In genomic region chr10:7662522-7662921, GRCh38 we compare ENCODE assay signal across 16 cellular contexts. TPM values are rescaled to one million over a fixed set of nuclear protein-coding genes. Genes with fewer than 3 reads are reported as not detected.
DNase-seq lines count a peak whose midpoint lies in the region; ATAC-seq and TF ChIP-seq lines count a peak whose summit lies in the region.
"Had no signal": no experiment of that assay in that cellular context is flagged by ENCODE, and none has a peak within 500 bp of the region (broad histone marks: within the 10 kb centered on the region; RNA-seq: fewer than 3 reads in every experiment).

No MANE protein-coding gene starts in this region.

- TF ChIP-seq POLR2A in transverse colon (IDR thresholded peaks at IDR 0.05), result no peak

- ATAC-seq in GM19467 (IDR thresholded peaks at IDR 0.05; ENCODE audit: unreplicated experiment), result no peak
- ATAC-seq: GM23338 had no signal

- in situ Hi-C loops in transverse colon (cut with MboI; ENCODE audit: low pct_ligation_motif_present in 1 of 4, low pct_unique_long_range_greater_than_20kb in 1 of 4, low sequenced_read_pairs in 3 of 4), result no loop called here

- no peaks in the 10 kb centered on the region for H3K9me3 ChIP-seq in adipocyte (ENCODE audit: control insufficient read depth, low read length)
- H3K9me3 ChIP-seq in transverse colon, result no peaks in the 10 kb centered on the region
- H3K9me3 ChIP-seq: Caco-2 had no signal

- no peak for TF ChIP-seq EP300 in transverse colon (IDR thresholded peaks at IDR 0.05; ENCODE audit: low read depth)

- H3K9ac ChIP-seq in adipocyte (ENCODE audit: low read length) (peak overlapping the region; percentile 93), rectal smooth muscle tissue (ENCODE audit: low read length) (no peak overlapping the region)

- no peak overlapping the region for H3K4me3 ChIP-seq in AG10803 (ENCODE audit: low read length)
- peak overlapping the region; percentile 90 for H3K4me3 ChIP-seq in adipocyte (ENCODE audit: low read length)
- no peak overlapping the region for H3K4me3 ChIP-seq in rectal smooth muscle tissue (ENCODE audit: low read length)
- H3K4me3 ChIP-seq in transverse colon, result no peak overlapping the region
- H3K4me3 ChIP-seq: GM23338 had no signal

- H3K27ac ChIP-seq in rectal smooth muscle tissue (ENCODE audit: low read depth, low read length) (peak overlapping the region; percentile 58), transverse colon (peak overlapping the region in 3 of 4 donors; percentile 14 to 50 (median 33))
- H3K27ac ChIP-seq: C4-2B, HL-60 had no signal

- H3K4me1 ChIP-seq in adipocyte (ENCODE audit: control insufficient read depth, insufficient read depth, low read length) (peaks cover 47% of the 10 kb centered on the region), rectal smooth muscle tissue (ENCODE audit: control insufficient read depth, insufficient read depth, low read length) (peaks cover 30% of the 10 kb centered on the region), transverse colon (peaks cover 0 to 6% (median 3%) of the 10 kb centered on the region in 4 donors)

- DNase-seq in AG10803 (ENCODE audit: low read depth) (peak; percentile 36), adipocyte (ENCODE audit: low read depth) (no peak), transverse colon (no peak), NCI-H187 treated with DMSO at 0.1 percent for 48 hours (lab: John Stamatoyannopoulos, UW) (no peak), cerebellar nuclear complex (lab: John Stamatoyannopoulos, UW) (no peak)
- DNase-seq: 8988T; AML-193; Caco-2; CD4-positive, alpha-beta T cell; HCEC 1CT had no signal

- no peak for TF ChIP-seq CTCF in AG10803 (conservative IDR thresholded peaks at IDR 0.05; ENCODE audit: low read length)
- no peak for TF ChIP-seq CTCF in transverse colon (IDR thresholded peaks at IDR 0.05)

- intact Hi-C loops in transverse colon (cut with DNase I; ENCODE audit: low total_unique reads), result no loop called here

- H3K27me3 ChIP-seq in adipocyte (replicated peaks; ENCODE audit: control insufficient read depth, insufficient read depth, low read length), result no peaks in the 10 kb centered on the region
- no peaks in the 10 kb centered on the region for H3K27me3 ChIP-seq in rectal smooth muscle tissue (ENCODE audit: control insufficient read depth, insufficient read depth, low read length)
- H3K27me3 ChIP-seq in transverse colon, result peaks cover 34% of the 10 kb centered on the region

- H3K36me3 ChIP-seq in adipocyte (ENCODE audit: control insufficient read depth, insufficient read depth, low read length, severe bottlenecking), result peaks cover 8% of the 10 kb centered on the region
- H3K36me3 ChIP-seq in rectal smooth muscle tissue (ENCODE audit: control insufficient read depth, insufficient read depth, low read length), result no peaks in the 10 kb centered on the region
- no peaks in the 10 kb centered on the region for H3K36me3 ChIP-seq in transverse colon

- WGBS in transverse colon (ENCODE audit: low coverage in 1 of 2), 2 donors, result 50 to 73% methylated on average over 4 to 5 of the region's 5 CpGs

RNA-seq across cellular contexts. Expression of gene ITIH5, which starts 4.2 kb away (rescaled TPM):
- 100 to 1,000 TPM in 1 of 4 donors, 10 to 100 TPM in 3; 13.2 to 169 (median 17.0) TPM for total RNA-seq in transverse colon
- total RNA-seq: CD4-positive, alpha-beta T cell; HT1080 had no signal

RNA-seq across cellular contexts. Expression of gene ITIH2, which starts 40.6 kb away (rescaled TPM):
- total RNA-seq in transverse colon, result not detected
- total RNA-seq: CD4-positive, alpha-beta T cell; GM23338; HT1080 had no signal
